In genomic region chr16:54174750-54175149, GRCh38 we compare ENCODE assay signal across 1 cellular context.
TF ChIP-seq lines count a peak whose summit lies in the region.

No MANE protein-coding gene starts in this region.

TF ChIP-seq in HepG2, 621 proteins besides CTCF, POLR2A, EP300 and RAD21 (continued from another document and continues in another):
- 0 out of 2 replicates have a peak, but pooled peaks have one; percentile 56 for TF ChIP-seq NAIF1 (CRISPR knock-in tag; IDR thresholded peaks at IDR 0.05; ENCODE audit: borderline replicate concordance)
- TF ChIP-seq JUN (CRISPR knock-in tag; IDR thresholded peaks at IDR 0.05): no peak
- no peak for TF ChIP-seq SIX1 (CRISPR knock-in tag; IDR thresholded peaks at IDR 0.05; ENCODE audit: borderline replicate concordance)
- TF ChIP-seq ZNF282 (IDR thresholded peaks at IDR 0.05; ENCODE audit: partially characterized antibody): no peak
- TF ChIP-seq KLF11 (CRISPR knock-in tag; IDR thresholded peaks at IDR 0.05): no peak
- no peak for TF ChIP-seq NFKB2 (CRISPR knock-in tag; IDR thresholded peaks at IDR 0.05; ENCODE audit: borderline replicate concordance)
- no peak for TF ChIP-seq KLF12 (CRISPR knock-in tag; IDR thresholded peaks at IDR 0.05; ENCODE audit: borderline replicate concordance)
- TF ChIP-seq ZNF17 (CRISPR knock-in tag; IDR thresholded peaks at IDR 0.05): no peak
- TF ChIP-seq THAP9 (CRISPR knock-in tag; IDR thresholded peaks at IDR 0.05; ENCODE audit: borderline replicate concordance): no peak
- no peak for TF ChIP-seq LCORL (IDR thresholded peaks at IDR 0.05)
- no peak for TF ChIP-seq LCORL (CRISPR knock-in tag; IDR thresholded peaks at IDR 0.05)
- TF ChIP-seq ZNF441 (CRISPR knock-in tag; IDR thresholded peaks at IDR 0.05; ENCODE audit: borderline replicate concordance): 0 out of 2 replicates have a peak, but pooled peaks have one; percentile 2
- no peak for TF ChIP-seq SRSF4 (IDR thresholded peaks at IDR 0.05; ENCODE audit: low read depth, low read length, poor library complexity, severe bottlenecking)
- no peak for TF ChIP-seq ZNF329 (CRISPR knock-in tag; IDR thresholded peaks at IDR 0.05; ENCODE audit: low read depth)
- no peak for TF ChIP-seq JDP2 (CRISPR knock-in tag; IDR thresholded peaks at IDR 0.05; ENCODE audit: borderline replicate concordance)
- no peak for TF ChIP-seq HDAC1 (CRISPR knock-in tag; IDR thresholded peaks at IDR 0.05)
- TF ChIP-seq, protein P1, sequence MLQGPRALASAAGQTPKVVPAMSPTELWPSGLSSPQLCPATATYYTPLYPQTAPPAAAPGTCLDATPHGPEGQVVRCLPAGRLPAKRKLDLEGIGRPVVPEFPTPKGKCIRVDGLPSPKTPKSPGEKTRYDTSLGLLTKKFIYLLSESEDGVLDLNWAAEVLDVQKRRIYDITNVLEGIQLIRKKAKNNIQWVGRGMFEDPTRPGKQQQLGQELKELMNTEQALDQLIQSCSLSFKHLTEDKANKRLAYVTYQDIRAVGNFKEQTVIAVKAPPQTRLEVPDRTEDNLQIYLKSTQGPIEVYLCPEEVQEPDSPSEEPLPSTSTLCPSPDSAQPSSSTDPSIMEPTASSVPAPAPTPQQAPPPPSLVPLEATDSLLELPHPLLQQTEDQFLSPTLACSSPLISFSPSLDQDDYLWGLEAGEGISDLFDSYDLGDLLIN (CRISPR knock-in tag; IDR thresholded peaks at IDR 0.05; ENCODE audit: borderline replicate concordance): no peak
- TF ChIP-seq HNF1B (CRISPR knock-in tag; IDR thresholded peaks at IDR 0.05): no peak
- TF ChIP-seq MTF1 (CRISPR knock-in tag; IDR thresholded peaks at IDR 0.05): no peak
- TF ChIP-seq, protein P2, sequence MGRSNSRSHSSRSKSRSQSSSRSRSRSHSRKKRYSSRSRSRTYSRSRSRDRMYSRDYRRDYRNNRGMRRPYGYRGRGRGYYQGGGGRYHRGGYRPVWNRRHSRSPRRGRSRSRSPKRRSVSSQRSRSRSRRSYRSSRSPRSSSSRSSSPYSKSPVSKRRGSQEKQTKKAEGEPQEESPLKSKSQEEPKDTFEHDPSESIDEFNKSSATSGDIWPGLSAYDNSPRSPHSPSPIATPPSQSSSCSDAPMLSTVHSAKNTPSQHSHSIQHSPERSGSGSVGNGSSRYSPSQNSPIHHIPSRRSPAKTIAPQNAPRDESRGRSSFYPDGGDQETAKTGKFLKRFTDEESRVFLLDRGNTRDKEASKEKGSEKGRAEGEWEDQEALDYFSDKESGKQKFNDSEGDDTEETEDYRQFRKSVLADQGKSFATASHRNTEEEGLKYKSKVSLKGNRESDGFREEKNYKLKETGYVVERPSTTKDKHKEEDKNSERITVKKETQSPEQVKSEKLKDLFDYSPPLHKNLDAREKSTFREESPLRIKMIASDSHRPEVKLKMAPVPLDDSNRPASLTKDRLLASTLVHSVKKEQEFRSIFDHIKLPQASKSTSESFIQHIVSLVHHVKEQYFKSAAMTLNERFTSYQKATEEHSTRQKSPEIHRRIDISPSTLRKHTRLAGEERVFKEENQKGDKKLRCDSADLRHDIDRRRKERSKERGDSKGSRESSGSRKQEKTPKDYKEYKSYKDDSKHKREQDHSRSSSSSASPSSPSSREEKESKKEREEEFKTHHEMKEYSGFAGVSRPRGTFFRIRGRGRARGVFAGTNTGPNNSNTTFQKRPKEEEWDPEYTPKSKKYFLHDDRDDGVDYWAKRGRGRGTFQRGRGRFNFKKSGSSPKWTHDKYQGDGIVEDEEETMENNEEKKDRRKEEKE (IDR thresholded peaks at IDR 0.05): no peak
- TF ChIP-seq, protein P3, sequence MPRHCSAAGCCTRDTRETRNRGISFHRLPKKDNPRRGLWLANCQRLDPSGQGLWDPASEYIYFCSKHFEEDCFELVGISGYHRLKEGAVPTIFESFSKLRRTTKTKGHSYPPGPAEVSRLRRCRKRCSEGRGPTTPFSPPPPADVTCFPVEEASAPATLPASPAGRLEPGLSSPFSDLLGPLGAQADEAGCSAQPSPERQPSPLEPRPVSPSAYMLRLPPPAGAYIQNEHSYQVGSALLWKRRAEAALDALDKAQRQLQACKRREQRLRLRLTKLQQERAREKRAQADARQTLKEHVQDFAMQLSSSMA (CRISPR knock-in tag; IDR thresholded peaks at IDR 0.05): peak; percentile 55; the same call in 1 of the 2 replicates
- TF ChIP-seq RCOR2 (CRISPR knock-in tag; IDR thresholded peaks at IDR 0.05): no peak
- TF ChIP-seq RBM22 (optimal IDR thresholded peaks at IDR 0.05; ENCODE audit: low read length): peak; percentile 25
- TF ChIP-seq, protein P4, sequence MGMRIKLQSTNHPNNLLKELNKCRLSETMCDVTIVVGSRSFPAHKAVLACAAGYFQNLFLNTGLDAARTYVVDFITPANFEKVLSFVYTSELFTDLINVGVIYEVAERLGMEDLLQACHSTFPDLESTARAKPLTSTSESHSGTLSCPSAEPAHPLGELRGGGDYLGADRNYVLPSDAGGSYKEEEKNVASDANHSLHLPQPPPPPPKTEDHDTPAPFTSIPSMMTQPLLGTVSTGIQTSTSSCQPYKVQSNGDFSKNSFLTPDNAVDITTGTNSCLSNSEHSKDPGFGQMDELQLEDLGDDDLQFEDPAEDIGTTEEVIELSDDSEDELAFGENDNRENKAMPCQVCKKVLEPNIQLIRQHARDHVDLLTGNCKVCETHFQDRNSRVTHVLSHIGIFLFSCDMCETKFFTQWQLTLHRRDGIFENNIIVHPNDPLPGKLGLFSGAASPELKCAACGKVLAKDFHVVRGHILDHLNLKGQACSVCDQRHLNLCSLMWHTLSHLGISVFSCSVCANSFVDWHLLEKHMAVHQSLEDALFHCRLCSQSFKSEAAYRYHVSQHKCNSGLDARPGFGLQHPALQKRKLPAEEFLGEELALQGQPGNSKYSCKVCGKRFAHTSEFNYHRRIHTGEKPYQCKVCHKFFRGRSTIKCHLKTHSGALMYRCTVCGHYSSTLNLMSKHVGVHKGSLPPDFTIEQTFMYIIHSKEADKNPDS (CRISPR knock-in tag; IDR thresholded peaks at IDR 0.05): no peak
- no peak for TF ChIP-seq ZNF253 (CRISPR knock-in tag; IDR thresholded peaks at IDR 0.05; ENCODE audit: borderline replicate concordance)
- peak; percentile 65; the same call in 1 of the 2 replicates for TF ChIP-seq ZC3H4 (CRISPR knock-in tag; IDR thresholded peaks at IDR 0.05; ENCODE audit: borderline replicate concordance)
- TF ChIP-seq, protein P5, sequence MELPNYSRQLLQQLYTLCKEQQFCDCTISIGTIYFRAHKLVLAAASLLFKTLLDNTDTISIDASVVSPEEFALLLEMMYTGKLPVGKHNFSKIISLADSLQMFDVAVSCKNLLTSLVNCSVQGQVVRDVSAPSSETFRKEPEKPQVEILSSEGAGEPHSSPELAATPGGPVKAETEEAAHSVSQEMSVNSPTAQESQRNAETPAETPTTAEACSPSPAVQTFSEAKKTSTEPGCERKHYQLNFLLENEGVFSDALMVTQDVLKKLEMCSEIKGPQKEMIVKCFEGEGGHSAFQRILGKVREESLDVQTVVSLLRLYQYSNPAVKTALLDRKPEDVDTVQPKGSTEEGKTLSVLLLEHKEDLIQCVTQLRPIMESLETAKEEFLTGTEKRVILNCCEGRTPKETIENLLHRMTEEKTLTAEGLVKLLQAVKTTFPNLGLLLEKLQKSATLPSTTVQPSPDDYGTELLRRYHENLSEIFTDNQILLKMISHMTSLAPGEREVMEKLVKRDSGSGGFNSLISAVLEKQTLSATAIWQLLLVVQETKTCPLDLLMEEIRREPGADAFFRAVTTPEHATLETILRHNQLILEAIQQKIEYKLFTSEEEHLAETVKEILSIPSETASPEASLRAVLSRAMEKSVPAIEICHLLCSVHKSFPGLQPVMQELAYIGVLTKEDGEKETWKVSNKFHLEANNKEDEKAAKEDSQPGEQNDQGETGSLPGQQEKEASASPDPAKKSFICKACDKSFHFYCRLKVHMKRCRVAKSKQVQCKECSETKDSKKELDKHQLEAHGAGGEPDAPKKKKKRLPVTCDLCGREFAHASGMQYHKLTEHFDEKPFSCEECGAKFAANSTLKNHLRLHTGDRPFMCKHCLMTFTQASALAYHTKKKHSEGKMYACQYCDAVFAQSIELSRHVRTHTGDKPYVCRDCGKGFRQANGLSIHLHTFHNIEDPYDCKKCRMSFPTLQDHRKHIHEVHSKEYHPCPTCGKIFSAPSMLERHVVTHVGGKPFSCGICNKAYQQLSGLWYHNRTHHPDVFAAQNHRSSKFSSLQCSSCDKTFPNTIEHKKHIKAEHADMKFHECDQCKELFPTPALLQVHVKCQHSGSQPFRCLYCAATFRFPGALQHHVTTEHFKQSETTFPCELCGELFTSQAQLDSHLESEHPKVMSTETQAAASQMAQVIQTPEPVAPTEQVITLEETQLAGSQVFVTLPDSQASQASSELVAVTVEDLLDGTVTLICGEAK (IDR thresholded peaks at IDR 0.05): no peak
- TF ChIP-seq, protein P5 (CRISPR knock-in tag; IDR thresholded peaks at IDR 0.05): no peak
- TF ChIP-seq ARID4A (CRISPR knock-in tag; IDR thresholded peaks at IDR 0.05; ENCODE audit: borderline replicate concordance): no peak
- TF ChIP-seq ZFP82 (CRISPR knock-in tag; IDR thresholded peaks at IDR 0.05; ENCODE audit: borderline replicate concordance): 0 out of 2 replicates have a peak, but pooled peaks have one; percentile 63
- no peak for TF ChIP-seq NCOR1 (IDR thresholded peaks at IDR 0.05; ENCODE audit: borderline replicate concordance, low read length)
